In the genomic region with DNA sequence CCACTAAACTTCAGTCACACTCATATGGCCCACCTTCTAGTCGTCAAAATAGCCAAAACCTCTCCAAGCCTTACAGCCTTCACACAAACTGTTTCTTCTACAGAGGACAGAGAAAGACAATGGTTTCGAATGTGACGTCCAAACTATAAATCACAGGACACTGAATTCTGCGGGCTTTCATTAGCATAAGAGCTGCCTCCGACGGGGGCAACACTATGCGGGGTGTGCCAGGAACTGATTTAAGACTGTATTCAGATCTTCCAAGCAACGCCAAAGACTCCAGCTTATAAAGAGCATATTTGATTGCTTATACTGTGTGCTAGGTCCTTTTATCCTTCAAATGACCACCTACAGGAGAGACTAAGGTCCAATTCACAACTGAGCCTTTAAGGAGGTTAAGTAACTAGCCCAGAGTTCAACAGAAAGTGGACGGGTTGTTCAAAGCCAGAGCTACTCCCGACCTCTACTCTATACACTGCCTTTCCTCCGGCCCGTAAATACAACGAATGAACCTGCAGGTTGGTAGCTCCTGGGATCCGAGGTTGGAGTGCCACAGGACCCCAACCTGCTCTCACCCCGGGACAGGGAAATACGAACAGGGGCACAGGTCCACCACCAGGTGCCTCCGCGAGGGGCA, we compare ENCODE assay signal across 1 cellular context.
TF ChIP-seq lines count a peak whose summit lies in the region.

No MANE protein-coding gene starts in this region.

TF ChIP-seq in K562, 482 proteins besides CTCF, POLR2A, EP300 and RAD21:
- no peak for TF ChIP-seq ARID2 (IDR thresholded peaks at IDR 0.05)
- TF ChIP-seq ZNF263 (CRISPR knock-in tag; IDR thresholded peaks at IDR 0.05; ENCODE audit: borderline replicate concordance) = no peak
- TF ChIP-seq MEF2D (tag; conservative IDR thresholded peaks at IDR 0.05; ENCODE audit: low read depth) = no peak
- peak; percentile 52; the same call in 1 of the 2 replicates for TF ChIP-seq RB1 (IDR thresholded peaks at IDR 0.05; ENCODE audit: low read depth)
- TF ChIP-seq NCOA2 (IDR thresholded peaks at IDR 0.05; ENCODE audit: partially characterized antibody in 2 of 2) = no peak
- no peak for TF ChIP-seq FOXJ2 (tag; IDR thresholded peaks at IDR 0.05)
- TF ChIP-seq, protein P1, sequence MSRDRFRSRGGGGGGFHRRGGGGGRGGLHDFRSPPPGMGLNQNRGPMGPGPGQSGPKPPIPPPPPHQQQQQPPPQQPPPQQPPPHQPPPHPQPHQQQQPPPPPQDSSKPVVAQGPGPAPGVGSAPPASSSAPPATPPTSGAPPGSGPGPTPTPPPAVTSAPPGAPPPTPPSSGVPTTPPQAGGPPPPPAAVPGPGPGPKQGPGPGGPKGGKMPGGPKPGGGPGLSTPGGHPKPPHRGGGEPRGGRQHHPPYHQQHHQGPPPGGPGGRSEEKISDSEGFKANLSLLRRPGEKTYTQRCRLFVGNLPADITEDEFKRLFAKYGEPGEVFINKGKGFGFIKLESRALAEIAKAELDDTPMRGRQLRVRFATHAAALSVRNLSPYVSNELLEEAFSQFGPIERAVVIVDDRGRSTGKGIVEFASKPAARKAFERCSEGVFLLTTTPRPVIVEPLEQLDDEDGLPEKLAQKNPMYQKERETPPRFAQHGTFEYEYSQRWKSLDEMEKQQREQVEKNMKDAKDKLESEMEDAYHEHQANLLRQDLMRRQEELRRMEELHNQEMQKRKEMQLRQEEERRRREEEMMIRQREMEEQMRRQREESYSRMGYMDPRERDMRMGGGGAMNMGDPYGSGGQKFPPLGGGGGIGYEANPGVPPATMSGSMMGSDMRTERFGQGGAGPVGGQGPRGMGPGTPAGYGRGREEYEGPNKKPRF (IDR thresholded peaks at IDR 0.05; ENCODE audit: low read depth, low read length) = no peak
- no peak for TF ChIP-seq SRF (CRISPR knock-in tag; IDR thresholded peaks at IDR 0.05)
- TF ChIP-seq HDAC6 (IDR thresholded peaks at IDR 0.05; ENCODE audit: low read depth, low read length) = no peak
- TF ChIP-seq RBM39 (optimal IDR thresholded peaks at IDR 0.05; ENCODE audit: low read depth, low read length) = no peak
- TF ChIP-seq, protein P2, sequence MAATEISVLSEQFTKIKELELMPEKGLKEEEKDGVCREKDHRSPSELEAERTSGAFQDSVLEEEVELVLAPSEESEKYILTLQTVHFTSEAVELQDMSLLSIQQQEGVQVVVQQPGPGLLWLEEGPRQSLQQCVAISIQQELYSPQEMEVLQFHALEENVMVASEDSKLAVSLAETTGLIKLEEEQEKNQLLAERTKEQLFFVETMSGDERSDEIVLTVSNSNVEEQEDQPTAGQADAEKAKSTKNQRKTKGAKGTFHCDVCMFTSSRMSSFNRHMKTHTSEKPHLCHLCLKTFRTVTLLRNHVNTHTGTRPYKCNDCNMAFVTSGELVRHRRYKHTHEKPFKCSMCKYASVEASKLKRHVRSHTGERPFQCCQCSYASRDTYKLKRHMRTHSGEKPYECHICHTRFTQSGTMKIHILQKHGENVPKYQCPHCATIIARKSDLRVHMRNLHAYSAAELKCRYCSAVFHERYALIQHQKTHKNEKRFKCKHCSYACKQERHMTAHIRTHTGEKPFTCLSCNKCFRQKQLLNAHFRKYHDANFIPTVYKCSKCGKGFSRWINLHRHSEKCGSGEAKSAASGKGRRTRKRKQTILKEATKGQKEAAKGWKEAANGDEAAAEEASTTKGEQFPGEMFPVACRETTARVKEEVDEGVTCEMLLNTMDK (IDR thresholded peaks at IDR 0.05; ENCODE audit: borderline replicate concordance, insufficient read depth, low read depth, low read length, poor library complexity, severe bottlenecking) = peak; percentile 77
- TF ChIP-seq, protein P3, sequence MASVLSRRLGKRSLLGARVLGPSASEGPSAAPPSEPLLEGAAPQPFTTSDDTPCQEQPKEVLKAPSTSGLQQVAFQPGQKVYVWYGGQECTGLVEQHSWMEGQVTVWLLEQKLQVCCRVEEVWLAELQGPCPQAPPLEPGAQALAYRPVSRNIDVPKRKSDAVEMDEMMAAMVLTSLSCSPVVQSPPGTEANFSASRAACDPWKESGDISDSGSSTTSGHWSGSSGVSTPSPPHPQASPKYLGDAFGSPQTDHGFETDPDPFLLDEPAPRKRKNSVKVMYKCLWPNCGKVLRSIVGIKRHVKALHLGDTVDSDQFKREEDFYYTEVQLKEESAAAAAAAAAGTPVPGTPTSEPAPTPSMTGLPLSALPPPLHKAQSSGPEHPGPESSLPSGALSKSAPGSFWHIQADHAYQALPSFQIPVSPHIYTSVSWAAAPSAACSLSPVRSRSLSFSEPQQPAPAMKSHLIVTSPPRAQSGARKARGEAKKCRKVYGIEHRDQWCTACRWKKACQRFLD (CRISPR knock-in tag; IDR thresholded peaks at IDR 0.05) = no peak
- TF ChIP-seq RBM14 (IDR thresholded peaks at IDR 0.05; ENCODE audit: borderline replicate concordance, insufficient read depth, low read depth, low read length) = no peak
- no peak for TF ChIP-seq POLR2B (IDR thresholded peaks at IDR 0.05; ENCODE audit: low read depth, partially characterized antibody)
- TF ChIP-seq ZKSCAN1 (IDR thresholded peaks at IDR 0.05; ENCODE audit: low read depth, low read length) = no peak
- TF ChIP-seq, protein P4, sequence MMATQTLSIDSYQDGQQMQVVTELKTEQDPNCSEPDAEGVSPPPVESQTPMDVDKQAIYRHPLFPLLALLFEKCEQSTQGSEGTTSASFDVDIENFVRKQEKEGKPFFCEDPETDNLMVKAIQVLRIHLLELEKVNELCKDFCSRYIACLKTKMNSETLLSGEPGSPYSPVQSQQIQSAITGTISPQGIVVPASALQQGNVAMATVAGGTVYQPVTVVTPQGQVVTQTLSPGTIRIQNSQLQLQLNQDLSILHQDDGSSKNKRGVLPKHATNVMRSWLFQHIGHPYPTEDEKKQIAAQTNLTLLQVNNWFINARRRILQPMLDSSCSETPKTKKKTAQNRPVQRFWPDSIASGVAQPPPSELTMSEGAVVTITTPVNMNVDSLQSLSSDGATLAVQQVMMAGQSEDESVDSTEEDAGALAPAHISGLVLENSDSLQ (IDR thresholded peaks at IDR 0.05) = peak; percentile 50
- TF ChIP-seq MEIS2 (IDR thresholded peaks at IDR 0.05; ENCODE audit: partially characterized antibody) = peak; percentile 49
- TF ChIP-seq, protein P5, sequence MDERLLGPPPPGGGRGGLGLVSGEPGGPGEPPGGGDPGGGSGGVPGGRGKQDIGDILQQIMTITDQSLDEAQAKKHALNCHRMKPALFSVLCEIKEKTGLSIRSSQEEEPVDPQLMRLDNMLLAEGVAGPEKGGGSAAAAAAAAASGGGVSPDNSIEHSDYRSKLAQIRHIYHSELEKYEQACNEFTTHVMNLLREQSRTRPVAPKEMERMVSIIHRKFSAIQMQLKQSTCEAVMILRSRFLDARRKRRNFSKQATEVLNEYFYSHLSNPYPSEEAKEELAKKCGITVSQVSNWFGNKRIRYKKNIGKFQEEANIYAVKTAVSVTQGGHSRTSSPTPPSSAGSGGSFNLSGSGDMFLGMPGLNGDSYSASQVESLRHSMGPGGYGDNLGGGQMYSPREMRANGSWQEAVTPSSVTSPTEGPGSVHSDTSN (CRISPR knock-in tag; IDR thresholded peaks at IDR 0.05; ENCODE audit: low read depth) = no peak
- TF ChIP-seq, protein P5 (tag; conservative IDR thresholded peaks at IDR 0.05; ENCODE audit: low read depth) = peak; percentile 46
- TF ChIP-seq IFI16 (CRISPR knock-in tag; IDR thresholded peaks at IDR 0.05) = no peak
- TF ChIP-seq, protein P6, sequence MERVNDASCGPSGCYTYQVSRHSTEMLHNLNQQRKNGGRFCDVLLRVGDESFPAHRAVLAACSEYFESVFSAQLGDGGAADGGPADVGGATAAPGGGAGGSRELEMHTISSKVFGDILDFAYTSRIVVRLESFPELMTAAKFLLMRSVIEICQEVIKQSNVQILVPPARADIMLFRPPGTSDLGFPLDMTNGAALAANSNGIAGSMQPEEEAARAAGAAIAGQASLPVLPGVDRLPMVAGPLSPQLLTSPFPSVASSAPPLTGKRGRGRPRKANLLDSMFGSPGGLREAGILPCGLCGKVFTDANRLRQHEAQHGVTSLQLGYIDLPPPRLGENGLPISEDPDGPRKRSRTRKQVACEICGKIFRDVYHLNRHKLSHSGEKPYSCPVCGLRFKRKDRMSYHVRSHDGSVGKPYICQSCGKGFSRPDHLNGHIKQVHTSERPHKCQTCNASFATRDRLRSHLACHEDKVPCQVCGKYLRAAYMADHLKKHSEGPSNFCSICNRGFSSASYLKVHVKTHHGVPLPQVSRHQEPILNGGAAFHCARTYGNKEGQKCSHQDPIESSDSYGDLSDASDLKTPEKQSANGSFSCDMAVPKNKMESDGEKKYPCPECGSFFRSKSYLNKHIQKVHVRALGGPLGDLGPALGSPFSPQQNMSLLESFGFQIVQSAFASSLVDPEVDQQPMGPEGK (CRISPR knock-in tag; IDR thresholded peaks at IDR 0.05; ENCODE audit: borderline replicate concordance) = no peak
- TF ChIP-seq, protein P7, sequence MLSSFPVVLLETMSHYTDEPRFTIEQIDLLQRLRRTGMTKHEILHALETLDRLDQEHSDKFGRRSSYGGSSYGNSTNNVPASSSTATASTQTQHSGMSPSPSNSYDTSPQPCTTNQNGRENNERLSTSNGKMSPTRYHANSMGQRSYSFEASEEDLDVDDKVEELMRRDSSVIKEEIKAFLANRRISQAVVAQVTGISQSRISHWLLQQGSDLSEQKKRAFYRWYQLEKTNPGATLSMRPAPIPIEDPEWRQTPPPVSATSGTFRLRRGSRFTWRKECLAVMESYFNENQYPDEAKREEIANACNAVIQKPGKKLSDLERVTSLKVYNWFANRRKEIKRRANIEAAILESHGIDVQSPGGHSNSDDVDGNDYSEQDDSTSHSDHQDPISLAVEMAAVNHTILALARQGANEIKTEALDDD (IDR thresholded peaks at IDR 0.05) = peak; percentile 42; the same call in 1 of the 2 replicates
- no peak for TF ChIP-seq NFIC (IDR thresholded peaks at IDR 0.05)
- no peak for TF ChIP-seq GABPB2 (CRISPR knock-in tag; conservative IDR thresholded peaks at IDR 0.05)
- TF ChIP-seq U2AF1 (optimal IDR thresholded peaks at IDR 0.05; ENCODE audit: low read depth, low read length) = no peak
- no peak for TF ChIP-seq ZNF695 (CRISPR knock-in tag; IDR thresholded peaks at IDR 0.05)
- 0 out of 2 replicates have a peak, but pooled peaks have one; percentile 19 for TF ChIP-seq HDAC2 (IDR thresholded peaks at IDR 0.05)
